Comparison of ENCODE assay signal across 8 cellular contexts in the genomic region with DNA sequence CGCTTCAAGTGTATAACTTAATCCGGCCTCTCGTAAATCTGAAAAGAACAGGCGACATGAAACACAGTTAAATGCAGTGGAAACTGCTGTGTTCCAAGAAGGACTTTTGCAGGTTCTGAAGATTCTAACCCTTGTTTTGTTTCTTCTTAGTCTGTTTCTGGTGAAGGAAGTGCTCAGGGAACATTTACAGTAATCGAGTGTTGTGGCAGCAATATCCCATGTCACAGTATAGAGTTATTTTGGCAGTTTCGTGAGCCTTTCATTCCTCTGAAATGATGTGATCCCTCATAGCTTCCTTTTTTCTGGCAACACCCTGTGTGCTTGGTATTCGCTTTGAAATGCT. TPM values are rescaled to one million over a fixed set of nuclear protein-coding genes. Genes with fewer than 3 reads are reported as not detected.
DNase-seq lines count a peak whose midpoint lies in the region; ATAC-seq, FAIRE-seq and TF ChIP-seq lines count a peak whose summit lies in the region.

No MANE protein-coding gene starts in this region.

- H3K4me1 Mint-ChIP-seq in activated CD4-positive, alpha-beta T cell treated with anti-CD3 and anti-CD28 coated beads for 36 hours: peaks cover 21% of the 10 kb centered on the region
- peaks cover 47% of the 10 kb centered on the region for H3K4me1 Mint-ChIP-seq in astrocyte (ENCODE audit: low read depth, unreplicated experiment)

- TF ChIP-seq CTCF in astrocyte (IDR thresholded peaks at IDR 0.05; ENCODE audit: insufficient read depth, low read depth, low read length) (no peak), left lung (IDR thresholded peaks at IDR 0.05) (no peak), thoracic aorta (IDR thresholded peaks at IDR 0.05) (no peak)

- no peaks in the 10 kb centered on the region for H3K36me3 ChIP-seq in astrocyte (ENCODE audit: insufficient read depth, low read length)
- H3K36me3 ChIP-seq in left lung: no peaks in the 10 kb centered on the region
- H3K36me3 ChIP-seq in thoracic aorta: no peaks in the 10 kb centered on the region

- no peak for DNase-seq in activated CD4-positive, alpha-beta T cell treated with anti-CD3 and anti-CD28 coated beads for 36 hours
- DNase-seq in activated CD4-positive, alpha-beta T cell treated with anti-CD3 and anti-CD28 coated beads for 4 hours: no peak
- peak; percentile 80 for DNase-seq in astrocyte (ENCODE audit: low read depth)
- DNase-seq in left lung: no peak
- no peak for DNase-seq in thoracic aorta (ENCODE audit: low spot score)
- no peak for DNase-seq in HuH-7 (ENCODE audit: low spot score)
- DNase-seq in T-helper 9 cell: no peak

- H3K27ac ChIP-seq in astrocyte (ENCODE audit: low read depth, low read length): peak overlapping the region; percentile 95
- H3K27ac ChIP-seq in left lung: peak overlapping the region; percentile 79 to 81
- peak overlapping the region; percentile 84 to 89 for H3K27ac ChIP-seq in thoracic aorta

- H3K9me3 Mint-ChIP-seq in activated CD4-positive, alpha-beta T cell treated with anti-CD3 and anti-CD28 coated beads for 36 hours (ENCODE audit: low read depth): no peaks in the 10 kb centered on the region
- no peaks in the 10 kb centered on the region for H3K9me3 Mint-ChIP-seq in astrocyte (ENCODE audit: unreplicated experiment)

- H3K4me2 ChIP-seq in astrocyte (ENCODE audit: low read length): peak overlapping the region; percentile 90

- CTCF ChIA-PET in activated CD4-positive, alpha-beta T cell treated with anti-CD3 and anti-CD28 coated beads for 36 hours (lab: Charles Lee): interaction anchor here (0.6 to 1.0 kb wide), 3 partner anchors 104 to 498 kb away, joined by 3 to 5 read pairs (median 3); no protein-coding TSS in a partner anchor

- peaks cover 89% of the 10 kb centered on the region for H3K79me2 ChIP-seq in astrocyte (ENCODE audit: insufficient read depth, low read length)

- H3K9ac ChIP-seq in astrocyte (ENCODE audit: low read length): peak overlapping the region; percentile 98

- H3K27ac Mint-ChIP-seq in activated CD4-positive, alpha-beta T cell treated with anti-CD3 and anti-CD28 coated beads for 36 hours: no peak overlapping the region
- H3K27ac Mint-ChIP-seq in astrocyte (ENCODE audit: unreplicated experiment): peak overlapping the region; percentile 97

- no peaks in the 10 kb centered on the region for H3K9me3 ChIP-seq in astrocyte (ENCODE audit: insufficient read depth, low read depth, low read length)
- no peaks in the 10 kb centered on the region for H3K9me3 ChIP-seq in left lung
- no peaks in the 10 kb centered on the region for H3K9me3 ChIP-seq in thoracic aorta

- ATAC-seq in activated CD4-positive, alpha-beta T cell treated with anti-CD3 and anti-CD28 coated beads for 36 hours: no peak
- ATAC-seq in left lung (no peak), thoracic aorta (ENCODE audit: insufficient number of reproducible peaks, low FRiP score, low read depth) (no peak), GM18868 (IDR thresholded peaks at IDR 0.05; ENCODE audit: unreplicated experiment) (no peak)

- H3K27me3 ChIP-seq in astrocyte (ENCODE audit: insufficient read depth, low read length) (no peaks in the 10 kb centered on the region), left lung (peaks cover 0 to 53% of the 10 kb centered on the region in 2 donors), thoracic aorta (replicated peaks; ENCODE audit: insufficient read depth) (no peaks in the 10 kb centered on the region)

- H3K4me3 Mint-ChIP-seq in activated CD4-positive, alpha-beta T cell treated with anti-CD3 and anti-CD28 coated beads for 36 hours: peak overlapping the region; percentile 74
- H3K4me3 Mint-ChIP-seq in astrocyte (ENCODE audit: unreplicated experiment): peak overlapping the region; percentile 99

- intact Hi-C loops in activated CD4-positive, alpha-beta T cell treated with anti-CD3 and anti-CD28 coated beads for 36 hours (cut with DNase I, micrococcal nuclease): loop anchor here in 1 of 2 experiments (10.0 kb wide), 3 partner anchors 113 to 427 kb away; no protein-coding TSS in a partner anchor
- intact Hi-C loops in left lung (cut with DNase I): loop anchor here in 1 of 2 donors (10.0 kb wide), 1 partner anchor 127 kb away; no protein-coding TSS in a partner anchor

- H2AFZ ChIP-seq in astrocyte (ENCODE audit: low read depth, low read length): no peak overlapping the region

- H3K4me3 ChIP-seq in astrocyte (ENCODE audit: insufficient read depth, low read depth, low read length) (peak overlapping the region; percentile 98), left lung (peak overlapping the region; percentile 71 to 73), thoracic aorta (peak overlapping the region; percentile 93)

- H3K4me1 ChIP-seq in astrocyte (ENCODE audit: insufficient read depth, low read length) (peaks cover 51% of the 10 kb centered on the region), left lung (peaks cover 5 to 79% of the 10 kb centered on the region in 2 donors), thoracic aorta (ENCODE audit: control insufficient read depth in 1 of 2, low read depth in 2 of 2) (peaks cover 32 to 64% of the 10 kb centered on the region in 2 donors)

- POLR2A ChIA-PET in activated CD4-positive, alpha-beta T cell treated with anti-CD3 and anti-CD28 coated beads for 36 hours (lab: Charles Lee): no interaction called here

- no peak for FAIRE-seq in astrocyte (lab: Jason Lieb, UNC)

- H3K36me3 Mint-ChIP-seq in activated CD4-positive, alpha-beta T cell treated with anti-CD3 and anti-CD28 coated beads for 36 hours (ENCODE audit: low read depth): no peaks in the 10 kb centered on the region
- no peaks in the 10 kb centered on the region for H3K36me3 Mint-ChIP-seq in astrocyte (ENCODE audit: low read depth, unreplicated experiment)

- peaks cover 46% of the 10 kb centered on the region for H3K27me3 Mint-ChIP-seq in activated CD4-positive, alpha-beta T cell treated with anti-CD3 and anti-CD28 coated beads for 36 hours
- H3K27me3 Mint-ChIP-seq in astrocyte (ENCODE audit: low read depth, unreplicated experiment): no peaks in the 10 kb centered on the region

- H4K20me1 ChIP-seq in astrocyte (ENCODE audit: insufficient read depth, low read length): peaks cover 65% of the 10 kb centered on the region

RNA-seq across cellular contexts. Expression of a gene that starts 2.7 kb away (rescaled TPM):
- total RNA-seq in activated CD4-positive, alpha-beta T cell treated with anti-CD3 and anti-CD28 coated beads for 36 hours: 1 to 10 TPM; 3.9 to 5.2 TPM
- 138 and 180 TPM in 2 replicates for total RNA-seq in astrocyte
- 10 to 100 TPM; 58.0 to 72.9 TPM for total RNA-seq in left lung
- 100 to 1,000 TPM; 217 to 465 TPM for total RNA-seq in thoracic aorta

Comparison
In these comparisons a context has a peak if more than half of its experiments do, and no peak if none do; other contexts are left out.
1. RNA of a gene that starts 2.7 kb away (total RNA-seq): 217 to 465 TPM in thoracic aorta, 138 to 180 TPM in astrocyte and 58.0 to 72.9 TPM in left lung; 3.9 to 5.2 TPM in activated CD4-positive, alpha-beta T cell treated with anti-CD3 and anti-CD28 coated beads for 36 hours; every median in the first group is over 4 times any median in the second.
2. Peak in every context shown above with its lines, with median percentiles within 50 percentile points of each other: H3K27ac ChIP-seq and H3K4me3 ChIP-seq.